ENCODE assay signal across 1 cellular context in genomic region chr1:88691540-88691939, GRCh38.
A peak's percentile ranks its signal among the peaks of the same experiment; 100 is the strongest.
TF ChIP-seq lines count a peak whose summit lies in the region.

No MANE protein-coding gene starts in this region.

TF ChIP-seq in GM12878, 131 proteins besides CTCF, POLR2A, EP300 and RAD21:
- TF ChIP-seq, protein P1, sequence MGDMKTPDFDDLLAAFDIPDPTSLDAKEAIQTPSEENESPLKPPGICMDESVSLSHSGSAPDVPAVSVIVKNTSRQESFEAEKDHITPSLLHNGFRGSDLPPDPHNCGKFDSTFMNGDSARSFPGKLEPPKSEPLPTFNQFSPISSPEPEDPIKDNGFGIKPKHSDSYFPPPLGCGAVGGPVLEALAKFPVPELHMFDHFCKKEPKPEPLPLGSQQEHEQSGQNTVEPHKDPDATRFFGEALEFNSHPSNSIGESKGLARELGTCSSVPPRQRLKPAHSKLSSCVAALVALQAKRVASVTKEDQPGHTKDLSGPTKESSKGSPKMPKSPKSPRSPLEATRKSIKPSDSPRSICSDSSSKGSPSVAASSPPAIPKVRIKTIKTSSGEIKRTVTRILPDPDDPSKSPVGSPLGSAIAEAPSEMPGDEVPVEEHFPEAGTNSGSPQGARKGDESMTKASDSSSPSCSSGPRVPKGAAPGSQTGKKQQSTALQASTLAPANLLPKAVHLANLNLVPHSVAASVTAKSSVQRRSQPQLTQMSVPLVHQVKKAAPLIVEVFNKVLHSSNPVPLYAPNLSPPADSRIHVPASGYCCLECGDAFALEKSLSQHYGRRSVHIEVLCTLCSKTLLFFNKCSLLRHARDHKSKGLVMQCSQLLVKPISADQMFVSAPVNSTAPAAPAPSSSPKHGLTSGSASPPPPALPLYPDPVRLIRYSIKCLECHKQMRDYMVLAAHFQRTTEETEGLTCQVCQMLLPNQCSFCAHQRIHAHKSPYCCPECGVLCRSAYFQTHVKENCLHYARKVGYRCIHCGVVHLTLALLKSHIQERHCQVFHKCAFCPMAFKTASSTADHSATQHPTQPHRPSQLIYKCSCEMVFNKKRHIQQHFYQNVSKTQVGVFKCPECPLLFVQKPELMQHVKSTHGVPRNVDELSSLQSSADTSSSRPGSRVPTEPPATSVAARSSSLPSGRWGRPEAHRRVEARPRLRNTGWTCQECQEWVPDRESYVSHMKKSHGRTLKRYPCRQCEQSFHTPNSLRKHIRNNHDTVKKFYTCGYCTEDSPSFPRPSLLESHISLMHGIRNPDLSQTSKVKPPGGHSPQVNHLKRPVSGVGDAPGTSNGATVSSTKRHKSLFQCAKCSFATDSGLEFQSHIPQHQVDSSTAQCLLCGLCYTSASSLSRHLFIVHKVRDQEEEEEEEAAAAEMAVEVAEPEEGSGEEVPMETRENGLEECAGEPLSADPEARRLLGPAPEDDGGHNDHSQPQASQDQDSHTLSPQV (IDR thresholded peaks at IDR 0.05) = no peak
- TF ChIP-seq IKZF1 (conservative IDR thresholded peaks at IDR 0.05) = no peak
- no peak for TF ChIP-seq CHD1 (IDR thresholded peaks at IDR 0.05; ENCODE audit: low read depth, low read length)
- no peak for TF ChIP-seq MAX (IDR thresholded peaks at IDR 0.05; ENCODE audit: low read depth, low read length)
- peak; percentile 33; the same call in 1 of the 2 replicates for TF ChIP-seq PKNOX1 (IDR thresholded peaks at IDR 0.05)
- no peak for TF ChIP-seq YY1 (IDR thresholded peaks at IDR 0.05; ENCODE audit: low read depth, low read length)
